20 cellular contexts compared by ENCODE assay signal in genomic region chr6:130834482-130835251, GRCh38. TPM values are rescaled to one million over a fixed set of nuclear protein-coding genes. Genes with fewer than 3 reads are reported as not detected.
"Had no signal": no experiment of that assay in that cellular context is flagged by ENCODE, and none has a peak within 500 bp of the region (broad histone marks: within the 10 kb centered on the region; RNA-seq: fewer than 3 reads in every experiment).

No MANE protein-coding gene starts in this region.

- DNase-seq: IMR-90, Karpas-422, KG1, MM.1S, NCI-H1092 treated with DMSO at 0.1 percent for 48 hours, NCI-H1436, NCI-H187, NCI-H2029, NCI-H2081 treated with DMSO at 0.1 percent for 48 hours, NCI-H2171, NCI-H226, NCI-H524, NCI-H526 treated with DMSO at 0.1 percent for 48 hours, NCI-H748 treated with DMSO at 0.1 percent for 48 hours, SHP77 had no signal

- ATAC-seq: SK-N-SH treated with all-trans-retinoic acid at 6 μM for 48 hours had no signal

- H3K27ac ChIP-seq: RWPE1 had no signal

RNA-seq across cellular contexts. Expression of gene SMLR1, which starts 7.5 kb away (rescaled TPM):
- total RNA-seq: HT-29, IMR-90, NCI-H460, SK-MEL-5 had no signal
- polyA plus RNA-seq: IMR-90 had no signal
